Comparison of ENCODE assay signal across 20 cellular contexts in genomic region chr16:56295059-56295673, GRCh38.
A peak's percentile ranks its signal among the peaks of the same experiment; 100 is the strongest.
DNase-seq lines count a peak whose midpoint lies in the region; ATAC-seq, FAIRE-seq and TF ChIP-seq lines count a peak whose summit lies in the region.
"Had no signal": no experiment of that assay in that cellular context is flagged by ENCODE, and none has a peak within 500 bp of the region (broad histone marks: within the 10 kb centered on the region; RNA-seq: fewer than 3 reads in every experiment).

No MANE protein-coding gene starts in this region.

- H4K91ac ChIP-seq in mesenchymal stem cell (ENCODE audit: low read length): no peak overlapping the region

- H2BK12ac ChIP-seq in mesenchymal stem cell (ENCODE audit: low read length in 2 of 2): no peak overlapping the region

- H2BK120ac ChIP-seq in mesenchymal stem cell (ENCODE audit: low read depth, low read length): no peak overlapping the region

- H3K9ac ChIP-seq in mesenchymal stem cell (ENCODE audit: low read length): no peak overlapping the region
- H3K9ac ChIP-seq: parathyroid adenoma had no signal

- no peak overlapping the region for H2BK15ac ChIP-seq in mesenchymal stem cell (ENCODE audit: low read depth, poor library complexity, severe bottlenecking)

- peak overlapping the region; percentile 16 for H2AK5ac ChIP-seq in mesenchymal stem cell (ENCODE audit: low read length, severe bottlenecking)

- no peak overlapping the region for H3K23ac ChIP-seq in mesenchymal stem cell (ENCODE audit: low read length in 2 of 2)

- 93% methylated on average over 7 of the region's 8 CpGs for WGBS in mesenchymal stem cell
- 52 to 67% (median 67%) methylated on average over 8 of the region's 8 CpGs for WGBS in small intestine, 3 donors

- ATAC-seq in HG03439 (IDR thresholded peaks at IDR 0.05; ENCODE audit: unreplicated experiment): no peak
- no peak for ATAC-seq in GM19023 (IDR thresholded peaks at IDR 0.05; ENCODE audit: unreplicated experiment)

- no peak overlapping the region for H2AFZ ChIP-seq in mesenchymal stem cell (ENCODE audit: low read depth, low read length)
- H2AFZ ChIP-seq: parathyroid adenoma had no signal

- H2BK5ac ChIP-seq in mesenchymal stem cell (ENCODE audit: low read depth, low read length, poor library complexity, severe bottlenecking): no peak overlapping the region

- H3K4me3 ChIP-seq in dorsolateral prefrontal cortex: peak overlapping the region in 3 of 59 donors; percentile 2 to 19 (median 16)
- no peak overlapping the region for H3K4me3 ChIP-seq in mesenchymal stem cell (ENCODE audit: insufficient read depth in 1 of 2, low read depth in 1 of 2, low read length in 2 of 2)
- no peak overlapping the region for H3K4me3 ChIP-seq in small intestine (ENCODE audit: low read depth in 1 of 2, low read length in 2 of 2)
- H3K4me3 ChIP-seq: coronary artery, left lung had no signal

- H3K27me3 ChIP-seq in dorsolateral prefrontal cortex (no peaks in the 10 kb centered on the region), mesenchymal stem cell (ENCODE audit: control insufficient read depth in 1 of 2, insufficient read depth in 1 of 2, low read length in 2 of 2) (peaks cover 11 to 26% of the 10 kb centered on the region in 2 experiments), small intestine (ENCODE audit: control insufficient read depth in 2 of 2, insufficient read depth in 2 of 2, low read length in 2 of 2) (no peaks in the 10 kb centered on the region)
- H3K27me3 ChIP-seq: left lung had no signal

- TF ChIP-seq CTCF in dorsolateral prefrontal cortex (IDR thresholded peaks at IDR 0.05 in 54 of 56, conservative IDR thresholded peaks at IDR 0.05 in 2 of 56; ENCODE audit: low read depth in 1 of 56, partially characterized antibody in 56 of 56): no peak

- H3K4me1 ChIP-seq in mesenchymal stem cell (ENCODE audit: control insufficient read depth, insufficient read depth, low read depth, low read length) (peaks cover 9% of the 10 kb centered on the region), small intestine (ENCODE audit: control insufficient read depth in 2 of 2, insufficient read depth in 1 of 2, low read depth in 1 of 2, low read length in 1 of 2) (no peaks in the 10 kb centered on the region)
- H3K4me1 ChIP-seq: foreskin keratinocyte, left lung, parathyroid adenoma had no signal

- no peak overlapping the region for H3K4ac ChIP-seq in mesenchymal stem cell (ENCODE audit: low read depth in 1 of 2, low read length in 2 of 2)

- intact Hi-C loops in dorsolateral prefrontal cortex (cut with DNase I): loop anchor here in 1 of 2 donors (5.0 kb wide), 1 partner anchor 33 kb away; no protein-coding TSS in a partner anchor

- peak; percentile 10 for DNase-seq in CD1c-positive myeloid dendritic cell (ENCODE audit: extremely low spot score)
- peak in 3 of 10 donors; percentile 3 to 30 (median 23) for DNase-seq in dorsolateral prefrontal cortex
- no peak for DNase-seq in mesenchymal stem cell
- DNase-seq in small intestine: peak; percentile 9
- no peak for DNase-seq in G401 (ENCODE audit: low spot score)
- no peak for DNase-seq in NCI-H69 (lab: John Stamatoyannopoulos, UW)
- DNase-seq: activated CD4-positive, alpha-beta T cell treated with anti-CD3 and anti-CD28 coated beads, Interleukin-2, amount 10 ng/mL, durations not matched to agents 24 days and 14 days; activated gamma-delta T cell; amniotic stem cell; DMS79 treated with DMSO at 0.1 percent for 48 hours; KBM-7; left lung; MV-4-11; NCI-H2029 had no signal

- no peak overlapping the region for H4K8ac ChIP-seq in mesenchymal stem cell (ENCODE audit: low read length)

- H3K36me3 ChIP-seq in mesenchymal stem cell (ENCODE audit: control insufficient read depth in 1 of 2, insufficient read depth in 2 of 2, low read depth in 1 of 2, low read length in 2 of 2): no peaks in the 10 kb centered on the region
- H3K36me3 ChIP-seq in small intestine (ENCODE audit: control insufficient read depth in 2 of 2, insufficient read depth in 2 of 2, low read length in 2 of 2): no peaks in the 10 kb centered on the region
- H3K36me3 ChIP-seq: left lung had no signal

- no peak overlapping the region for H3K14ac ChIP-seq in mesenchymal stem cell (ENCODE audit: low read length in 2 of 2)

- H3K18ac ChIP-seq in mesenchymal stem cell (ENCODE audit: low read depth in 1 of 2, low read length in 2 of 2): no peak overlapping the region

- in situ Hi-C loops in G401 (cut with HindIII; ENCODE audit: low sequenced_read_pairs): no loop called here

- no peak for FAIRE-seq in small intestine (lab: Jason Lieb, UNC)

- no peaks in the 10 kb centered on the region for H3K79me1 ChIP-seq in mesenchymal stem cell (replicated peaks; ENCODE audit: low read length, poor library complexity, severe bottlenecking)

- H3K9me3 ChIP-seq in mesenchymal stem cell (ENCODE audit: control insufficient read depth, low read length): no peaks in the 10 kb centered on the region
- H3K9me3 ChIP-seq in small intestine (ENCODE audit: control insufficient read depth, low read depth): no peaks in the 10 kb centered on the region
- H3K9me3 ChIP-seq: left lung had no signal

- H3K27ac ChIP-seq in dorsolateral prefrontal cortex (peak overlapping the region; percentile 83 to 100 (median 96)), mesenchymal stem cell (ENCODE audit: low read length, poor library complexity, severe bottlenecking) (peak overlapping the region; percentile 55), small intestine (ENCODE audit: low read depth in 1 of 2, low read length in 1 of 2) (no peak overlapping the region)
- H3K27ac ChIP-seq: coronary artery, foreskin keratinocyte, left lung, parathyroid adenoma, RWPE1 had no signal

- H3K4me2 ChIP-seq in mesenchymal stem cell (ENCODE audit: low read length, poor library complexity, severe bottlenecking): no peak overlapping the region

Comparison
In these comparisons a context has a peak if more than half of its experiments do, and no peak if none do; other contexts are left out.
1. DNase-seq: peak in CD1c-positive myeloid dendritic cell (single experiment) and small intestine (single experiment); none in mesenchymal stem cell (single experiment), G401 (single experiment) and NCI-H69 (single experiment).
2. H3K27ac ChIP-seq: peak in dorsolateral prefrontal cortex (59 of 59) and mesenchymal stem cell (single experiment); none in small intestine (0 of 2).